Comparison of ENCODE assay signal across 21 cellular contexts in the genomic region with DNA sequence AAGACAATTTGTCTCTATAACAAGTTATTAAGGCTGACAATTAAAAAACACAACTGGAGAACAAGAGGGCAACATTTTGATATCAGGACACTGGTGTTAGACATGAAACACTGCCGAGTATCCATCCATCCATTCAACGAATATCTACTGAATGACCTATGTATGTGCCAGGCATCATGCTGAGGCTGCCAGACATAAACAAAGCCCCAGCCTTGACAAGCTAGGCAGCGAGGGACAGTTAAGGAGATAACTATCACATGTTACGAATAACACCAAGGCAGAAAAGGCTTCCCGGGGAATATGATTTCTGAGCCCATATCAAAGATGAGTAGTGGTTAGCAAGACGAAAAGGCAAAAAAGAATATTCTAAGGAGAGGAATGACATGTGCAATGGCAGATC.
"Had no signal": no experiment of that assay in that cellular context is flagged by ENCODE, and none has a peak within 500 bp of the region (broad histone marks: within the 10 kb centered on the region; RNA-seq: fewer than 3 reads in every experiment).

No MANE protein-coding gene starts in this region.

- FAIRE-seq: HepG2, K562 had no signal

- H3K4me3 Mint-ChIP-seq: IgD-negative memory B cell had no signal

- H3K27ac ChIP-seq: KMS-11 had no signal

- H3K9me3 ChIP-seq: SK-N-SH had no signal

- H3K4me2 ChIP-seq: KMS-11, SK-N-SH had no signal

- H3K4me1 Mint-ChIP-seq: IgD-negative memory B cell had no signal

- H3K9me3 Mint-ChIP-seq: IgD-negative memory B cell had no signal

- H3K27me3 Mint-ChIP-seq: IgD-negative memory B cell had no signal

- H3K9ac ChIP-seq: KMS-11, SK-N-SH had no signal

- DNase-seq: Kasumi-1, MM.1S, NCI-H1092 treated with DMSO at 0.1 percent for 48 hours, NCI-H1436, NCI-H187, NCI-H2029, NCI-H2081 treated with DMSO at 0.1 percent for 48 hours, NCI-H2171, NCI-H226, NCI-H446, NCI-H510A, NCI-H524 treated with DMSO at 0.1 percent for 48 hours, NCI-H69, NCI-H774, RPMI8226, SHP77, SK-N-SH had no signal

- H3K4me3 ChIP-seq: K562 had no signal

- ATAC-seq: HepG2, K562 had no signal
